In genomic region chr19:19202707-19203011, GRCh38 we compare ENCODE assay signal across 8 cellular contexts. TPM values are rescaled to one million over a fixed set of nuclear protein-coding genes. Genes with fewer than 3 reads are reported as not detected.
DNase-seq lines count a peak whose midpoint lies in the region; ATAC-seq, FAIRE-seq and TF ChIP-seq lines count a peak whose summit lies in the region.

No MANE protein-coding gene starts in this region.

- peak overlapping the region; percentile 49 for H3K4me3 ChIP-seq in bronchial epithelial cell (ENCODE audit: low read depth, low read length)
- peak overlapping the region; percentile 72 to 85 for H3K4me3 ChIP-seq in muscle layer of duodenum (ENCODE audit: low read depth in 1 of 2, low read length in 2 of 2)

- H3K36me3 Mint-ChIP-seq in Calu3 (ENCODE audit: insufficient read depth, unreplicated experiment) = peaks cover 32% of the 10 kb centered on the region

- DNase-seq in Calu3 = no peak
- DNase-seq in bronchial epithelial cell (ENCODE audit: low read depth) = peak; percentile 7
- no peak for DNase-seq in SKM-1 treated with dmso at 0.1 percent for 144 hours (lab: John Stamatoyannopoulos, UW; ENCODE audit: unreplicated experiment)
- no peak for DNase-seq in NCI-H2171 treated with DMSO at 0.1 percent for 48 hours (lab: John Stamatoyannopoulos, UW)

- peaks cover 17% of the 10 kb centered on the region for H3K27me3 Mint-ChIP-seq in Calu3 (ENCODE audit: unreplicated experiment)

- H3K4me1 Mint-ChIP-seq in Calu3 (ENCODE audit: low read depth, unreplicated experiment) = no peaks in the 10 kb centered on the region

- H3K27ac Mint-ChIP-seq in Calu3 (ENCODE audit: unreplicated experiment) = peak overlapping the region; percentile 47

- H3K9me3 ChIP-seq in muscle layer of duodenum (ENCODE audit: control insufficient read depth in 1 of 2, low read length in 2 of 2) = no peaks in the 10 kb centered on the region

- no peak for TF ChIP-seq CTCF in Calu3 (IDR thresholded peaks at IDR 0.05; ENCODE audit: unreplicated experiment)
- TF ChIP-seq CTCF in bronchial epithelial cell (IDR thresholded peaks at IDR 0.05; ENCODE audit: insufficient read depth, low read length, severe bottlenecking) = no peak

- CTCF ChIA-PET in Calu3 (lab: Charles Lee) = interaction anchor here (0.6 to 1.3 kb wide), 3 partner anchors 22 to 204 kb away, joined by 3 to 10 read pairs (median 3); partner anchors contain the start of gene MEF2B

- peak; percentile 23 for ATAC-seq in HG03432 (IDR thresholded peaks at IDR 0.05; ENCODE audit: unreplicated experiment)
- ATAC-seq in HG02678 (IDR thresholded peaks at IDR 0.05; ENCODE audit: unreplicated experiment) = no peak
- ATAC-seq in HG02763 (IDR thresholded peaks at IDR 0.05; ENCODE audit: unreplicated experiment) = no peak

- TSS peak; percentile 92 for BruUV-seq in Calu3 (replicated peaks; lab: Mats Ljungman, UMichigan)

- H3K4me3 Mint-ChIP-seq in Calu3 (ENCODE audit: low read depth, unreplicated experiment) = peak overlapping the region; percentile 82

- H3K27me3 ChIP-seq in bronchial epithelial cell (ENCODE audit: control insufficient read depth, insufficient read depth, low read length) (no peaks in the 10 kb centered on the region), muscle layer of duodenum (ENCODE audit: low read depth, low read length) (peaks cover 5% of the 10 kb centered on the region)

- H3K27ac ChIP-seq in muscle layer of duodenum (ENCODE audit: low read length) = peak overlapping the region; percentile 65

- H3K4me1 ChIP-seq in muscle layer of duodenum (ENCODE audit: control insufficient read depth in 1 of 2, insufficient read depth in 2 of 2, low read length in 2 of 2) = peaks cover 0 to 10% of the 10 kb centered on the region in 2 donors

- peaks cover 10% of the 10 kb centered on the region for H3K36me3 ChIP-seq in bronchial epithelial cell (ENCODE audit: control insufficient read depth, insufficient read depth, low read length)
- H3K36me3 ChIP-seq in muscle layer of duodenum (ENCODE audit: control insufficient read depth in 1 of 2, insufficient read depth in 2 of 2, low read length in 2 of 2) = peaks cover 9 to 19% of the 10 kb centered on the region in 2 donors

- H3K9me3 Mint-ChIP-seq in Calu3 (ENCODE audit: low read depth, unreplicated experiment) = no peaks in the 10 kb centered on the region

- intact Hi-C loops in Calu3 (cut with micrococcal nuclease; ENCODE audit: unreplicated experiment) = loop anchor here (1.0 kb wide), 1 partner anchor 10 kb away; the partner anchor contains the start of genes BORCS8 and RFXANK

- no peak for FAIRE-seq in bronchial epithelial cell (lab: Jason Lieb, UNC)

RNA-seq across cellular contexts. Expression of gene NR2C2AP, which starts 0.6 kb away (rescaled TPM):
- total RNA-seq in Calu3 (2022) (20.6 and 23.2 TPM in 2 replicates), bronchial epithelial cell (19.8 and 49.0 TPM in 2 replicates)

RNA-seq across cellular contexts. Expression of gene NCAN, which starts 9.1 kb away (rescaled TPM):
- total RNA-seq in Calu3 (2022) (not detected in 2 replicates), bronchial epithelial cell (not detected in 2 replicates)

RNA-seq across cellular contexts. Expression of gene RFXANK, which starts 10.6 kb away (rescaled TPM):
- total RNA-seq in Calu3 (2022) = 63.2 and 66.5 TPM in 2 replicates
- 50.3 and 91.9 TPM in 2 replicates for total RNA-seq in bronchial epithelial cell

RNA-seq across cellular contexts. Expression of gene BORCS8, which starts 10.7 kb away (rescaled TPM):
- total RNA-seq in Calu3 (2022) (24.0 and 26.3 TPM in 2 replicates), bronchial epithelial cell (10.3 and 18.2 TPM in 2 replicates)

RNA-seq across cellular contexts. Expression of gene MEF2B, which starts 32.6 kb away (rescaled TPM):
- total RNA-seq in Calu3 (2022) (1.7 and 2.3 TPM in 2 replicates), bronchial epithelial cell (under 0.01 and 0.26 TPM in 2 replicates)
